In the genomic region with DNA sequence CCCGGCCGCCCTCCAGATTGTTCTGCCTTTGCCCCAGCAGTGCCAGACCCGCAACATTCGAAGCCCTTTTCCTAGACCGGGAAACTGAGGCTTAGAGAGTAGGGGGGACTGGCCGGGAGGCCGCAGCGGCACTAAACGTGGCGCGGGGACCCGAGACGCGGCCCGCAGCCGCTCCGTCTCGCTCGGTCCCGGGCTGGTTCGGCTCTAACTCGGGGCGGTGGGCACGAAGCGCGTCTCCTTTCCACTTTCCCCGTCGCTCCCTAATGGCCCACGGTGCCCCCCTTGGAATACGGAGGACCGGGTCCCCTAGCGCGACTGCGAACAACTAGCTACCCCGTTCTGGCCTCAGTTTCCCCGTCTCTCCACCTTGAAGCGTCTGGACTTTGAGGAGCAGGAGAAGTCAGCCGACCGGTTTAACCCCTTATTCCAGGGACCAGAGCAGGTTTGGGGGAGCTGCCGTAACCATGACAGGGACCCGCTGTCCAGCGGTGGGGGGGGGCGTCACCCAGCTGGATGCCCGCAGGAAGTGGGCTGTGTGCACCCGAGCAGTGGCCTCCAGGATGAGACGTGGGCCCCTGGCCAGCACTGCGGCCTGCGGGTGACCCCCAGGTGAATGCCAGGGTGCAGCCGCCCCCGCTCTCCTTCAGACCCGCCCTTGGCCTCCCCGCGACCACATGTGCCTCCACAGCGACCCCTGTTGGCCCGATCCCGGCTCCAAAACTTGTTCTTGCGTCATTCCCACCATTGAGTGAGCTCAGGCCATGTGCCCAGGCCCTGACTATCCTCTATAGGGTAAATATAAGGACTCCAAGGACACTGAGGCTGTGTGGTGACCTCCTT, we compare ENCODE assay signal across 1 cellular context.
TF ChIP-seq lines count a peak whose summit lies in the region.

No MANE protein-coding gene starts in this region.

TF ChIP-seq in HepG2, 621 proteins besides CTCF, POLR2A, EP300 and RAD21 (continued from another document and continues in another):
- TF ChIP-seq NFAT5 (CRISPR knock-in tag; IDR thresholded peaks at IDR 0.05) (peak; percentile 68; the same call in 1 of the 2 replicates), POLR2AphosphoS5 (IDR thresholded peaks at IDR 0.05; ENCODE audit: low read depth, low read length) (peak; percentile 68), PHF21A (CRISPR knock-in tag; IDR thresholded peaks at IDR 0.05) (peak; percentile 65), JUN (CRISPR knock-in tag; IDR thresholded peaks at IDR 0.05) (peak; percentile 72; the same call in 1 of the 2 replicates), ZHX2 (IDR thresholded peaks at IDR 0.05; ENCODE audit: low read depth) (peak; percentile 47; the same call in 1 of the 2 replicates), ZHX2 (CRISPR knock-in tag; IDR thresholded peaks at IDR 0.05; ENCODE audit: borderline replicate concordance) (no peak), ZNF816 (CRISPR knock-in tag; IDR thresholded peaks at IDR 0.05; ENCODE audit: borderline replicate concordance) (peak; percentile 71; the same call in 1 of the 2 replicates), ZNF501 (CRISPR knock-in tag; IDR thresholded peaks at IDR 0.05) (peak; percentile 69; the same call in 1 of the 2 replicates), NFKBIZ (CRISPR knock-in tag; IDR thresholded peaks at IDR 0.05) (0 out of 2 replicates have a peak, but pooled peaks have one; percentile 86), AGO1 (IDR thresholded peaks at IDR 0.05; ENCODE audit: low read depth, low read length, poor library complexity, severe bottlenecking) (peak; percentile 51), MXI1 (IDR thresholded peaks at IDR 0.05; ENCODE audit: borderline replicate concordance, low read depth, low read length) (peak; percentile 94; the same call in 2 of the 3 replicates), ZNF33A (CRISPR knock-in tag; IDR thresholded peaks at IDR 0.05; ENCODE audit: borderline replicate concordance) (0 out of 2 replicates have a peak, but pooled peaks have one; percentile 37), SOX6 (IDR thresholded peaks at IDR 0.05) (no peak), SOX6 (CRISPR knock-in tag; IDR thresholded peaks at IDR 0.05) (peak; percentile 85), ARID3A (IDR thresholded peaks at IDR 0.05; ENCODE audit: low read depth, low read length) (peak; percentile 66), POLR2AphosphoS2 (IDR thresholded peaks at IDR 0.05; ENCODE audit: low read depth, low read length) (peak; percentile 70; the same call in 1 of the 2 replicates), SRF (IDR thresholded peaks at IDR 0.05; ENCODE audit: low read depth, low read length) (0 out of 2 replicates have a peak, but pooled peaks have one; percentile 58), ZNF331 (CRISPR knock-in tag; IDR thresholded peaks at IDR 0.05) (peak; percentile 88), KMT2A (CRISPR knock-in tag; IDR thresholded peaks at IDR 0.05) (peak; percentile 20; the same call in 1 of the 2 replicates), TIGD3 (CRISPR knock-in tag; IDR thresholded peaks at IDR 0.05; ENCODE audit: borderline replicate concordance) (0 out of 2 replicates have a peak, but pooled peaks have one; percentile 16), SP4 (CRISPR knock-in tag; IDR thresholded peaks at IDR 0.05) (peak; percentile 56; the same call in 1 of the 2 replicates), ZNF850 (CRISPR knock-in tag; conservative IDR thresholded peaks at IDR 0.05) (0 out of 2 replicates have a peak, but pooled peaks have one; percentile 58), MXD4 (CRISPR knock-in tag; IDR thresholded peaks at IDR 0.05) (peak; percentile 86), PRDM4 (CRISPR knock-in tag; IDR thresholded peaks at IDR 0.05; ENCODE audit: borderline replicate concordance) (no peak), YEATS4 (CRISPR knock-in tag; IDR thresholded peaks at IDR 0.05; ENCODE audit: borderline replicate concordance) (peak; percentile 98), ZNF761 (CRISPR knock-in tag; conservative IDR thresholded peaks at IDR 0.05) (no peak; the same call in 1 of the 2 replicates), ZNF484 (CRISPR knock-in tag; IDR thresholded peaks at IDR 0.05; ENCODE audit: borderline replicate concordance, low read depth) (no peak), ZNF530 (CRISPR knock-in tag; IDR thresholded peaks at IDR 0.05; ENCODE audit: low read depth) (no peak; the same call in 1 of the 2 replicates)
- TF ChIP-seq, protein P1, sequence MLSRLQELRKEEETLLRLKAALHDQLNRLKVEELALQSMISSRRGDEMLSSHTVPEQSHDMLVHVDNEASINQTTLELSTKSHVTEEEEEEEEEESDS (CRISPR knock-in tag; IDR thresholded peaks at IDR 0.05; ENCODE audit: borderline replicate concordance): 0 out of 2 replicates have a peak, but pooled peaks have one; percentile 38
- TF ChIP-seq, protein P2, sequence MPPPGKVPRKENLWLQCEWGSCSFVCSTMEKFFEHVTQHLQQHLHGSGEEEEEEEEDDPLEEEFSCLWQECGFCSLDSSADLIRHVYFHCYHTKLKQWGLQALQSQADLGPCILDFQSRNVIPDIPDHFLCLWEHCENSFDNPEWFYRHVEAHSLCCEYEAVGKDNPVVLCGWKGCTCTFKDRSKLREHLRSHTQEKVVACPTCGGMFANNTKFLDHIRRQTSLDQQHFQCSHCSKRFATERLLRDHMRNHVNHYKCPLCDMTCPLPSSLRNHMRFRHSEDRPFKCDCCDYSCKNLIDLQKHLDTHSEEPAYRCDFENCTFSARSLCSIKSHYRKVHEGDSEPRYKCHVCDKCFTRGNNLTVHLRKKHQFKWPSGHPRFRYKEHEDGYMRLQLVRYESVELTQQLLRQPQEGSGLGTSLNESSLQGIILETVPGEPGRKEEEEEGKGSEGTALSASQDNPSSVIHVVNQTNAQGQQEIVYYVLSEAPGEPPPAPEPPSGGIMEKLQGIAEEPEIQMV (CRISPR knock-in tag; IDR thresholded peaks at IDR 0.05; ENCODE audit: low read depth): 0 out of 2 replicates have a peak, but pooled peaks have one; percentile 26
